ENCODE assay signal across 10 cellular contexts in genomic region chr13:50078512-50079277, GRCh38.
DNase-seq lines count a peak whose midpoint lies in the region; ATAC-seq and TF ChIP-seq lines count a peak whose summit lies in the region.
"Had no signal": no experiment of that assay in that cellular context is flagged by ENCODE, and none has a peak within 500 bp of the region (broad histone marks: within the 10 kb centered on the region; RNA-seq: fewer than 3 reads in every experiment).

No MANE protein-coding gene starts in this region.

- H3K36me3 Mint-ChIP-seq in activated naive CD8-positive, alpha-beta T cell treated with anti-CD3 and anti-CD28 coated beads, Interleukin-2, amount 50 U/mL, for 24 hours (ENCODE audit: low read depth) = peaks cover 43% of the 10 kb centered on the region

- intact Hi-C loops in A673 (cut with micrococcal nuclease; ENCODE audit: unreplicated experiment) = no loop called here

- H3K36me3 ChIP-seq in A673 (ENCODE audit: insufficient read depth, low read length, poor library complexity, severe bottlenecking) = peaks cover 12% of the 10 kb centered on the region
- H3K36me3 ChIP-seq in HAP-1 (replicated peaks) = peaks cover 4% of the 10 kb centered on the region
- H3K36me3 ChIP-seq in mucosa of rectum (ENCODE audit: control insufficient read depth in 2 of 2, insufficient read depth in 2 of 2, low read length in 2 of 2) = no peaks in the 10 kb centered on the region

- no TSS peak for BruUV-seq in A673 (replicated peaks; lab: Mats Ljungman, UMichigan)

- no peaks in the 10 kb centered on the region for H3K27me3 ChIP-seq in A673 (replicated peaks; ENCODE audit: insufficient read depth, low read depth, low read length, poor library complexity)
- no peaks in the 10 kb centered on the region for H3K27me3 ChIP-seq in HAP-1 (ENCODE audit: low read depth)
- no peaks in the 10 kb centered on the region for H3K27me3 ChIP-seq in mucosa of rectum (ENCODE audit: control insufficient read depth in 2 of 2, insufficient read depth in 2 of 2, low read length in 2 of 2)

- H3K9me3 ChIP-seq in A673 (ENCODE audit: low read depth, low read length, poor library complexity, severe bottlenecking) (no peaks in the 10 kb centered on the region), HAP-1 (no peaks in the 10 kb centered on the region), mucosa of rectum (ENCODE audit: control insufficient read depth in 2 of 2, low read length in 2 of 2) (no peaks in the 10 kb centered on the region)

- H3K9me3 Mint-ChIP-seq in activated naive CD8-positive, alpha-beta T cell treated with anti-CD3 and anti-CD28 coated beads, Interleukin-2, amount 50 U/mL, for 24 hours = no peaks in the 10 kb centered on the region

- H3K27ac Mint-ChIP-seq in activated naive CD8-positive, alpha-beta T cell treated with anti-CD3 and anti-CD28 coated beads, Interleukin-2, amount 50 U/mL, for 24 hours = no peak overlapping the region

- POLR2A ChIA-PET in A673 (lab: Charles Lee; ENCODE audit: low non-redundant PET) = no interaction called here

- H3K9ac ChIP-seq in mucosa of rectum (ENCODE audit: low read depth in 1 of 2, low read length in 2 of 2) = peak overlapping the region in 1 of 2 donors; percentile 33

- CTCF ChIA-PET in A673 (lab: Charles Lee) = no interaction called here

- no peak overlapping the region for H3K27ac ChIP-seq in A673 (ENCODE audit: low read depth, low read length, poor library complexity, severe bottlenecking)
- H3K27ac ChIP-seq in mucosa of rectum (ENCODE audit: low read depth in 2 of 2, low read length in 2 of 2) = peak overlapping the region; percentile 3 to 37

- H3K4me3 ChIP-seq in A673 (ENCODE audit: low read depth, low read length, poor library complexity, severe bottlenecking) (peak overlapping the region; percentile 87), HAP-1 (peak overlapping the region; percentile 93), mucosa of rectum (ENCODE audit: low read length in 2 of 2) (peak overlapping the region; percentile 94 to 99)

- H3K27me3 Mint-ChIP-seq in activated naive CD8-positive, alpha-beta T cell treated with anti-CD3 and anti-CD28 coated beads, Interleukin-2, amount 50 U/mL, for 24 hours = peaks cover 20% of the 10 kb centered on the region

- H3K4me1 ChIP-seq in A673 (ENCODE audit: insufficient read depth, low read length, poor library complexity, severe bottlenecking) = peaks cover 40% of the 10 kb centered on the region
- peaks cover 37% of the 10 kb centered on the region for H3K4me1 ChIP-seq in HAP-1
- peaks cover 14 to 21% of the 10 kb centered on the region in 2 donors for H3K4me1 ChIP-seq in mucosa of rectum (ENCODE audit: control insufficient read depth in 2 of 2, insufficient read depth in 2 of 2, low read length in 2 of 2)

- H3K4me1 Mint-ChIP-seq in activated naive CD8-positive, alpha-beta T cell treated with anti-CD3 and anti-CD28 coated beads, Interleukin-2, amount 50 U/mL, for 24 hours = peaks cover 55% of the 10 kb centered on the region

- no peak for DNase-seq in A673 (ENCODE audit: low spot score)
- DNase-seq in HAP-1 (ENCODE audit: low spot score in 2 of 2) = no peak
- no peak for DNase-seq in activated naive CD8-positive, alpha-beta T cell treated with anti-CD3 and anti-CD28 coated beads, Interleukin-2, amount 50 U/mL, for 24 hours
- no peak for DNase-seq in DMS 273 treated with DMSO at 0.1 percent for 48 hours (lab: John Stamatoyannopoulos, UW)
- no peak for DNase-seq in RPMI8226
- DNase-seq: anterior cingulate cortex; naive thymus-derived CD8-positive, alpha-beta T cell had no signal

- ATAC-seq in activated naive CD8-positive, alpha-beta T cell treated with anti-CD3 and anti-CD28 coated beads, Interleukin-2, amount 50 U/mL, for 24 hours = no peak
- ATAC-seq in HG02870 (IDR thresholded peaks at IDR 0.05; ENCODE audit: unreplicated experiment) = no peak
- no peak for ATAC-seq in GM19455 (IDR thresholded peaks at IDR 0.05; ENCODE audit: unreplicated experiment)
- ATAC-seq: naive thymus-derived CD8-positive, alpha-beta T cell had no signal

- no peak for TF ChIP-seq CTCF in A673 (conservative IDR thresholded peaks at IDR 0.05; ENCODE audit: low read depth, low read length)

- H3K4me3 Mint-ChIP-seq in activated naive CD8-positive, alpha-beta T cell treated with anti-CD3 and anti-CD28 coated beads, Interleukin-2, amount 50 U/mL, for 24 hours = peak overlapping the region; percentile 98

- in situ Hi-C loops in HAP-1 (cut with MboI; ENCODE audit: low sequenced_read_pairs) = loop anchor here (25.0 kb wide), 1 partner anchor 459 kb away; no protein-coding TSS in a partner anchor
